Comparison of ENCODE assay signal across 8 cellular contexts in genomic region chr4:21768349-21769310, GRCh38.
DNase-seq lines count a peak whose midpoint lies in the region; FAIRE-seq and TF ChIP-seq lines count a peak whose summit lies in the region.

No MANE protein-coding gene starts in this region.

- intact Hi-C loops in kidney (cut with DNase I) = loop anchor here (5.0 kb wide), 1 partner anchor 256 kb away; no protein-coding TSS in a partner anchor

- H3K36me3 ChIP-seq in astrocyte (ENCODE audit: insufficient read depth, low read length) = no peaks in the 10 kb centered on the region
- no peaks in the 10 kb centered on the region for H3K36me3 ChIP-seq in kidney (ENCODE audit: control insufficient read depth in 1 of 2, insufficient read depth in 2 of 2, low read length in 2 of 2)

- peak overlapping the region; percentile 51 for H3K27ac ChIP-seq in astrocyte (ENCODE audit: low read depth, low read length)
- H3K27ac ChIP-seq in kidney (ENCODE audit: low read depth in 2 of 2, low read length in 2 of 2) = no peak overlapping the region

- H4K20me1 ChIP-seq in astrocyte (ENCODE audit: insufficient read depth, low read length) = no peaks in the 10 kb centered on the region

- peak overlapping the region; percentile 53 for H3K4me2 ChIP-seq in astrocyte (ENCODE audit: low read length)

- H3K4me3 ChIP-seq in astrocyte (ENCODE audit: insufficient read depth, low read depth, low read length) (no peak overlapping the region), kidney (ENCODE audit: low read length in 2 of 2) (no peak overlapping the region)

- no peaks in the 10 kb centered on the region for H3K79me2 ChIP-seq in astrocyte (ENCODE audit: insufficient read depth, low read length)

- H2AFZ ChIP-seq in astrocyte (ENCODE audit: low read depth, low read length) = no peak overlapping the region

- DNase-seq in NCI-H2171 treated with DMSO at 0.1 percent for 48 hours (lab: John Stamatoyannopoulos, UW) = peak; percentile 16
- no peak for DNase-seq in NCI-H2171 (lab: John Stamatoyannopoulos, UW)
- DNase-seq in HCEC 1CT = peak; percentile 41
- DNase-seq in NCI-H2081 (lab: John Stamatoyannopoulos, UW) = peak; percentile 32 to 55
- DNase-seq in astrocyte (ENCODE audit: low read depth) = peak; percentile 30
- DNase-seq in kidney = no peak
- no peak for DNase-seq in HTR-8/SVneo (ENCODE audit: insufficient read length, low spot score)
- DNase-seq in OCI-M2 (lab: John Stamatoyannopoulos, UW; ENCODE audit: unreplicated experiment) = no peak

- peaks cover under 1% of the 10 kb centered on the region for H3K27me3 ChIP-seq in astrocyte (ENCODE audit: insufficient read depth, low read length)

- peaks cover 5% of the 10 kb centered on the region for H3K9me3 Mint-ChIP-seq in astrocyte (ENCODE audit: unreplicated experiment)

- H3K36me3 Mint-ChIP-seq in astrocyte (ENCODE audit: low read depth, unreplicated experiment) = no peaks in the 10 kb centered on the region

- peak overlapping the region; percentile 89 for H3K27ac Mint-ChIP-seq in astrocyte (ENCODE audit: unreplicated experiment)

- FAIRE-seq in astrocyte (lab: Jason Lieb, UNC) (no peak), kidney (lab: Jason Lieb, UNC) (peak; percentile 98), HTR-8/SVneo (lab: Jason Lieb, UNC) (no peak)

- no peaks in the 10 kb centered on the region for H3K27me3 Mint-ChIP-seq in astrocyte (ENCODE audit: low read depth, unreplicated experiment)

- peaks cover 7% of the 10 kb centered on the region for H3K4me1 ChIP-seq in astrocyte (ENCODE audit: insufficient read depth, low read length)
- H3K4me1 ChIP-seq in kidney (ENCODE audit: control insufficient read depth in 1 of 2, insufficient read depth in 1 of 2, low read depth in 1 of 2, low read length in 2 of 2) = no peaks in the 10 kb centered on the region

- H3K4me1 Mint-ChIP-seq in astrocyte (ENCODE audit: low read depth, unreplicated experiment) = peaks cover 11% of the 10 kb centered on the region

- H3K9ac ChIP-seq in astrocyte (ENCODE audit: low read length) (peak overlapping the region; percentile 20), kidney (ENCODE audit: low read length in 2 of 2) (no peak overlapping the region)

- TF ChIP-seq CTCF in astrocyte (IDR thresholded peaks at IDR 0.05; ENCODE audit: insufficient read depth, low read depth, low read length) (peak; percentile 77), kidney (IDR thresholded peaks at IDR 0.05; ENCODE audit: borderline replicate concordance, extremely low read depth, insufficient read depth) (peak; percentile 71)

- H3K9me3 ChIP-seq in astrocyte (ENCODE audit: insufficient read depth, low read depth, low read length) = no peaks in the 10 kb centered on the region
- H3K9me3 ChIP-seq in kidney (ENCODE audit: control insufficient read depth in 1 of 2, low read length in 2 of 2) = peaks cover 0 to 2% of the 10 kb centered on the region in 2 donors

- no peak overlapping the region for H3K4me3 Mint-ChIP-seq in astrocyte (ENCODE audit: unreplicated experiment)

Comparison
In these comparisons a context has a peak if more than half of its experiments do, and no peak if none do; other contexts are left out.
1. DNase-seq: peak in NCI-H2171 treated with DMSO at 0.1 percent for 48 hours (single experiment), HCEC 1CT (single experiment), NCI-H2081 (2 of 2) and astrocyte (single experiment); none in NCI-H2171 (single experiment), kidney (single experiment), HTR-8/SVneo (single experiment) and OCI-M2 (single experiment).